In the genomic region with DNA sequence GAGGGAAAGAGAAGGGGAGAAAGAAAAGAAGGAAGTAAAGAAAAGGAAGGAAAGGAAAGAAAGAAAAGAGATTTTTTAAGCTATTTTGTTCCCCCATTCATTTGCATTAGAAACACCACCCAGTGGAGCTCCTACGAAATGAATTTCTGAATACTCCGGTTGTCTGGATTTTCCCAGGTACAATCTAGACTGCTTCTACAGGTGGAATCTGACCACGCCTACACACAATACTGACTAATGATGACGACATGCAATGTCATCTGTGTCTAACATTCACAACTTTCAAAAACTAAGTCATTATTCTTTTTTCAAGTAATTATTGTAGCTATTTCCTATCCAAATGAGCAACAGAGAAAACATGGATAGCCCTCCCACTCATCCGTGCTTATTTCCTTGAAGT, we compare ENCODE assay signal across 12 cellular contexts.
"Had no signal": no experiment of that assay in that cellular context is flagged by ENCODE, and none has a peak within 500 bp of the region (broad histone marks: within the 10 kb centered on the region; RNA-seq: fewer than 3 reads in every experiment).

No MANE protein-coding gene starts in this region.

- H3K4me3 ChIP-seq: SK-N-MC, stomach, thoracic aorta had no signal

- DNase-seq: activated T-cell treated with anti-CD3 and anti-CD28 coated beads, Interleukin-2, amount 50 U/mL, for 48 hours; amygdala; brain microvascular endothelial cell; endodermal cell; immature natural killer cell; mesenchymal stem cell; stimulated activated CD4-positive, alpha-beta T cell treated with anti-CD3 and anti-CD28 coated beads, Interleukin-4, amount 100 ng/mL, for 24 hours; stomach had no signal

- H3K9me3 ChIP-seq: stomach, thoracic aorta had no signal

- ATAC-seq: WTC11 had no signal

- H3K9ac ChIP-seq: parathyroid adenoma had no signal

- H3K4me1 ChIP-seq: parathyroid adenoma had no signal

- H3K27me3 ChIP-seq: brain microvascular endothelial cell, stomach had no signal

- H3K27ac ChIP-seq: brain microvascular endothelial cell, parathyroid adenoma, SK-N-MC, stomach, thoracic aorta had no signal

- H3K4me3 Mint-ChIP-seq: endodermal cell, WTC11 had no signal

- H2AFZ ChIP-seq: parathyroid adenoma had no signal

- H3K27ac Mint-ChIP-seq: endodermal cell had no signal

- H3K9me3 Mint-ChIP-seq: endodermal cell, immature natural killer cell had no signal
